ENCODE assay signal across 11 cellular contexts in the genomic region with DNA sequence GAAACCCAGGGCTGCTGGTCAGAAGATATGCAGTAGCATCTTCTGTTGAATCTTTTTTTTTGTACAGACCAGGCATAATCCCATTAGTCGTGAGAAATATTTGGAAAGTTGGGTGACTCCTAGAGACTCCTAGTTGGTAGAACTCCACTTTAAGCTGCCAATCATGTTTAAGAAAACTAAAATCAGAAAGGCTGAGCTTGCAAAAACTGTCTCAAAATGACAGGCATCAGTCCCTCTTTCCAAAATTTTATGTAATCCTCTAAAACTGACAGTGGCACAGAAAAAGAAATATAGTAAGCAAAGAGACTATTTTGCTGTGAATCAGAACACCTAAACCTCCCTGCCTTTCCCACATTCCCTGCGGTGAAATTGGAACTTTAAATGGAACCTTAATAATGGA.
"Had no signal": no experiment of that assay in that cellular context is flagged by ENCODE, and none has a peak within 500 bp of the region (broad histone marks: within the 10 kb centered on the region; RNA-seq: fewer than 3 reads in every experiment).

No MANE protein-coding gene starts in this region.

- FAIRE-seq: H1, H54 had no signal

- H3K4me2 ChIP-seq: GM23338 had no signal

- H3K4me3 ChIP-seq: GM23248, GM23338, HAP-1 had no signal

- H3K9ac ChIP-seq: GM23248 had no signal

- H3K9me3 ChIP-seq: HAP-1 had no signal

- ATAC-seq: GM23338, HCT116 had no signal

- H2AFZ ChIP-seq: GM23248, GM23338 had no signal

- DNase-seq: GM23248, GOT3, H7, H9, HCEC 1CT, HFFc6 had no signal

- H3K36me3 ChIP-seq: HAP-1 had no signal

- H3K27ac ChIP-seq: GM23248 had no signal

- H3K4me1 ChIP-seq: HAP-1 had no signal
